2 cellular contexts compared by ENCODE assay signal in genomic region chr5:68965926-68966325, GRCh38.
A peak's percentile ranks its signal among the peaks of the same experiment; 100 is the strongest.
TF ChIP-seq lines count a peak whose summit lies in the region.

No MANE protein-coding gene starts in this region.

TF ChIP-seq in WTC11, 78 proteins besides CTCF, POLR2A, EP300 and RAD21:
- peak; percentile 47; the same call in 1 of the 2 replicates for TF ChIP-seq NFE2L1 (CRISPR knock-in tag; IDR thresholded peaks at IDR 0.05)
- TF ChIP-seq NFYB (CRISPR knock-in tag; conservative IDR thresholded peaks at IDR 0.05; ENCODE audit: low read depth) = no peak
- TF ChIP-seq TP53 (CRISPR knock-in tag; IDR thresholded peaks at IDR 0.05) = no peak

TF ChIP-seq in H1, 55 proteins besides CTCF, POLR2A, EP300 and RAD21:
- TF ChIP-seq SIRT6 (IDR thresholded peaks at IDR 0.05; ENCODE audit: low read length) (no peak), TAF7 (optimal IDR thresholded peaks at IDR 0.05; ENCODE audit: borderline replicate concordance, low read depth, low read length) (no peak), RNF2 (IDR thresholded peaks at IDR 0.05; ENCODE audit: borderline replicate concordance, low read depth, low read length, missing control alignments, poor library complexity, severe bottlenecking) (peak; percentile 32)
